31 cellular contexts compared by ENCODE assay signal in the genomic region with DNA sequence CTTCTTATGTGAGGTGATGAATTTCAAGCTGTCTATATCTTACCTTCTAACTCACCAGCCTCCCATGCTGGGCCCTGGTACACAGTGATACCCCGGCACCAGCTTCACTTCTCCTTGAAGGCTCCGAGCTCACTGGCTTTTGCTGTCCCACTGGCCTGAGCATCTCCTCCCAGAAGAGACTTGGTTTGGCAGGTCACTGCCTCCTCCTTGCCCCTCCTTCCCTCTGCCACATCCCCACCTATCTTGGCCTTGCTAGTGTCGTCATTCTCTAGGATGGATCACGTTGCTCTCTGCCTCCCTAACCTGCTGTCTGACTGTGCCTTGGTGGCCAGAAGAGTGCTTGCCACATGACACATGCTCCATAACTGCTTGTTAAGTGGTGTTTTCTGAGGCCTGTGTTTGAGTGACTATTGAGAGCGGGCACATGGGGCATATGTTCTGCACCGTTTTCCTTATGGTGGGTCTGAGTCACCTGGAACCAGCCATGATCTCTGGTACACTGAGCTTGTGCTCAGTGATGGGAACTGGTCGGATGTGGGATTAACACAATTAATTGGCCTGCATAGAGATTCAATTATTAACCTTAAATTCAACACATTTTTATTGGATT.
"Had no signal": no experiment of that assay in that cellular context is flagged by ENCODE, and none has a peak within 500 bp of the region (broad histone marks: within the 10 kb centered on the region; RNA-seq: fewer than 3 reads in every experiment).

No MANE protein-coding gene starts in this region.

- DNase-seq: dermis blood vessel endothelial cell; effector memory CD8-positive, alpha-beta T cell; erythroblast; heart left ventricle; kidney; left ventricle myocardium superior; lower lobe of right lung; mucosa of descending colon; naive B cell; stimulated activated CD4-positive, alpha-beta T cell treated with anti-CD3 and anti-CD28 coated beads, Interleukin-12 subunit alpha, Interleukin-12 subunit beta, amount 100 ng/mL, for 4 hours; stimulated activated CD4-positive, alpha-beta T cell treated with anti-CD3 and anti-CD28 coated beads, Interleukin-1b, Interleukin-23, amount 100 ng/mL, for 48 hours; stimulated activated CD4-positive, alpha-beta T cell treated with anti-CD3 and anti-CD28 coated beads, Interleukin-4, amount 100 ng/mL, for 1 hour; stimulated activated CD8-positive, alpha-beta memory T cell treated with anti-CD3 and anti-CD28 coated beads, Interleukin-4, amount 100 ng/mL, for 48 hours; stimulated activated naive CD4-positive, alpha-beta T cell; stimulated activated naive CD8-positive, alpha-beta T cell treated with anti-CD3 and anti-CD28 coated beads, Interleukin-15, amount 100 ng/mL, for 72 hours; transverse colon; upper lobe of right lung; uterus had no signal

- H3K4me1 ChIP-seq: heart left ventricle, lower lobe of right lung, right atrium auricular region, suprapubic skin, transverse colon, upper lobe of right lung, uterus had no signal

- H3K9me3 Mint-ChIP-seq: mesothelial cell of epicardium; natural killer cell treated with Interleukin-12 subunit alpha and Interleukin-12 subunit beta and Interleukin-15 and Interleukin-18, amount 100 ng/mL, for 72 hours; neural crest cell; stimulated activated naive CD8-positive, alpha-beta T cell treated with anti-CD3 and anti-CD28 coated beads, Interleukin-15, amount 100 ng/mL, for 72 hours had no signal

- H3K4me3 Mint-ChIP-seq: effector memory CD8-positive, alpha-beta T cell; mesothelial cell of epicardium; naive B cell; natural killer cell treated with Interleukin-12 subunit alpha and Interleukin-12 subunit beta and Interleukin-15 and Interleukin-18, amount 100 ng/mL, for 72 hours; neural crest cell; stimulated activated naive CD8-positive, alpha-beta T cell treated with anti-CD3 and anti-CD28 coated beads, Interleukin-15, amount 100 ng/mL, for 72 hours had no signal

- H3K4me2 ChIP-seq: hepatocyte, smooth muscle cell had no signal

- H3K9ac ChIP-seq: parathyroid adenoma had no signal

- FAIRE-seq: endometrium, frontal cortex, kidney had no signal

- H3K4me1 Mint-ChIP-seq: mesothelial cell of epicardium; stimulated activated naive CD8-positive, alpha-beta T cell treated with anti-CD3 and anti-CD28 coated beads, Interleukin-15, amount 100 ng/mL, for 72 hours had no signal

- H3K27ac Mint-ChIP-seq: effector memory CD8-positive, alpha-beta T cell; mesothelial cell of epicardium; naive B cell; natural killer cell treated with Interleukin-12 subunit alpha and Interleukin-12 subunit beta and Interleukin-15 and Interleukin-18, amount 100 ng/mL, for 72 hours; progenitor cell of endocrine pancreas; stimulated activated naive CD8-positive, alpha-beta T cell treated with anti-CD3 and anti-CD28 coated beads, Interleukin-15, amount 100 ng/mL, for 72 hours had no signal

- H3K27me3 ChIP-seq: heart left ventricle, hepatocyte, right atrium auricular region, suprapubic skin, transverse colon, upper lobe of right lung, uterus had no signal

- H3K36me3 ChIP-seq: heart left ventricle, lower lobe of right lung, right atrium auricular region, suprapubic skin, transverse colon, upper lobe of right lung, uterus had no signal

- ATAC-seq: effector memory CD8-positive, alpha-beta T cell; heart left ventricle; left ventricle myocardium superior; lower lobe of right lung; mucosa of descending colon; natural killer cell treated with Interleukin-12 subunit alpha and Interleukin-12 subunit beta and Interleukin-15 and Interleukin-18, amount 100 ng/mL, for 72 hours; sciatic nerve; stimulated activated naive CD8-positive, alpha-beta T cell treated with anti-CD3 and anti-CD28 coated beads, Interleukin-15, amount 100 ng/mL, for 72 hours; upper lobe of right lung had no signal

- H3K9me3 ChIP-seq: lower lobe of right lung, mucosa of descending colon, right atrium auricular region, suprapubic skin, transverse colon, upper lobe of right lung, uterus had no signal

- H3K27ac ChIP-seq: coronary artery, heart left ventricle, hepatocyte, lower lobe of right lung, right atrium auricular region, suprapubic skin, transverse colon, upper lobe of right lung, uterus had no signal

- H2AFZ ChIP-seq: hepatocyte, parathyroid adenoma had no signal

- H3K36me3 Mint-ChIP-seq: mesothelial cell of epicardium; naive B cell; natural killer cell treated with Interleukin-12 subunit alpha and Interleukin-12 subunit beta and Interleukin-15 and Interleukin-18, amount 100 ng/mL, for 72 hours had no signal

- H3K4me3 ChIP-seq: coronary artery, heart left ventricle, hepatocyte, lower lobe of right lung, mucosa of descending colon, right atrium auricular region, smooth muscle cell, suprapubic skin, transverse colon, upper lobe of right lung, uterus had no signal
